ENCODE assay signal across 8 cellular contexts in the genomic region with DNA sequence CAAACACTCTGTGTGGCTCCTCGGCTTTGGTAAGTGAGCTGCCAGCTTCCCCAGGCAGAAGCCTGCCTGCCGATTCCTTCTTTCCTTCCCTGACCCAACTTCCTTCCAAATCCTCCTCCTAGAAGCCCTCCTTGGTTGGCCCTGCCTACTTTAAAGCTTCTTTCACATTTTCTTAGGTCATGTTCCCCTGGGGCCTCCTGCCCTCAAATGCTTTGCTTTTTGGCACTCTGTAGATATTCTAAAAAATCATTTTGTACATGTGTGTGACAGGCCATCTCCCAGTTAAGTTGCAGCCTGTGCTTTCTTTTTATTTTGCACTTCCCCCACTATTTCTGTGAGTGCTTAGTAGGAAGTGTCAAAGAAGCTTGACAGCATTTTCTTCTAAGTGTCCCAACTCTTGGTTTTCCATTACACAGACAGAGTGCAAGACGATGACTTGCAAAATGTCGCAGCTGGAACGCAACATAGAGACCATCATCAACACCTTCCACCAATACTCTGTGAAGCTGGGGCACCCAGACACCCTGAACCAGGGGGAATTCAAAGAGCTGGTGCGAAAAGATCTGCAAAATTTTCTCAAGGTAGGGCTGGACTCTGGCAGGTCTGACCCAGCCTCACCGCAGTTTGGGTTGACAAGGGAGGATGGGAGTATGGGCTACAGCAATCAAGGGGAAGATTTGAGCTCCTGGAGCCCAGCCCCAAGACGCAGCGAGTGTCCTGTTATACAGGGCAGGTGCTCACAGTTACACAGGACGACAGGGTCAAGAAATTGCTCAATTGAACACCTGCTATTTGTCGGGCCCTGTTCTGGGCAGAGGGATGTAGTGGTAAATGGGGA. TPM values are rescaled to one million over a fixed set of nuclear protein-coding genes. Genes with fewer than 3 reads are reported as not detected.
DNase-seq lines count a peak whose midpoint lies in the region; TF ChIP-seq lines count a peak whose summit lies in the region.

Gene S100A9 (plus strand): TSS at position 2 of the 838 bp plus-strand sequence. CDS start 430 bp downstream, at position 432.

- H3K27ac Mint-ChIP-seq in immature natural killer cell (no peak within 1 kb of the TSS), neural progenitor cell (no peak within 1 kb of the TSS)

- H3K4me3 Mint-ChIP-seq in immature natural killer cell, result no peak within 1 kb of the TSS
- no peak within 1 kb of the TSS for H3K4me3 Mint-ChIP-seq in neural progenitor cell

- H3K27me3 ChIP-seq in H7 (ENCODE audit: control insufficient read depth, insufficient read depth, low read length), result no peaks in the 10 kb centered on the region
- H3K27me3 ChIP-seq in neural progenitor cell, result no peaks in the 10 kb centered on the region

- H4K20me1 ChIP-seq in neural progenitor cell (ENCODE audit: low read depth), result no peaks in the 10 kb centered on the region

- peaks cover 0 to 4% of the 10 kb centered on the region in 2 donors for H3K4me1 Mint-ChIP-seq in immature natural killer cell
- no peaks in the 10 kb centered on the region for H3K4me1 Mint-ChIP-seq in neural progenitor cell

- H3K36me3 ChIP-seq in H7 (replicated peaks; ENCODE audit: control insufficient read depth, insufficient read depth, low read length) (no peaks in the 10 kb centered on the region), neural progenitor cell (no peaks in the 10 kb centered on the region)

- H3K79me2 ChIP-seq in neural progenitor cell (ENCODE audit: low read depth), result no peaks in the 10 kb centered on the region

- H3K27ac ChIP-seq in adipose tissue (ENCODE audit: low read depth, low read length), result no peak within 1 kb of the TSS
- H3K27ac ChIP-seq in skin epidermis, result peak within 1 kb of the TSS in 19 of 21 experiments; percentile 13 to 91 (median 70)
- no peak within 1 kb of the TSS for H3K27ac ChIP-seq in neural progenitor cell

- no peaks in the 10 kb centered on the region for H3K4me1 ChIP-seq in neural progenitor cell

- H3K27me3 Mint-ChIP-seq in immature natural killer cell (ENCODE audit: low read depth in 3 of 3), result peaks cover 0 to 9% (median 2%) of the 10 kb centered on the region in 3 donors
- H3K27me3 Mint-ChIP-seq in neural progenitor cell (ENCODE audit: insufficient read depth, low read depth), result peaks cover 6% of the 10 kb centered on the region

- H2AFZ ChIP-seq in neural progenitor cell (replicated peaks), result no peak within 1 kb of the TSS

- H3K9ac ChIP-seq in neural progenitor cell, result no peak within 1 kb of the TSS

- DNase-seq in H7, result peak; percentile 25
- DNase-seq in immature natural killer cell, result no peak
- no peak for DNase-seq in NCI-H2196 treated with DMSO at 0.1 percent for 48 hours (lab: John Stamatoyannopoulos, UW; ENCODE audit: unreplicated experiment)
- no peak for DNase-seq in neural progenitor cell (ENCODE audit: low spot score)
- DNase-seq in NCI-H82 treated with DMSO at 0.1 percent for 48 hours (lab: John Stamatoyannopoulos, UW; ENCODE audit: unreplicated experiment), result no peak
- no peak for DNase-seq in SHP77 treated with DMSO at 0.1 percent for 48 hours (lab: John Stamatoyannopoulos, UW)

- WGBS in adipose tissue, 3 donors, result 54 to 77% (median 64%) methylated on average over 11 of the region's 11 CpGs

- H3K9me3 Mint-ChIP-seq in immature natural killer cell, result no peaks in the 10 kb centered on the region
- H3K9me3 Mint-ChIP-seq in neural progenitor cell, result no peaks in the 10 kb centered on the region

- TF ChIP-seq CTCF in neural progenitor cell (IDR thresholded peaks at IDR 0.05), result no peak

- H3K9me3 ChIP-seq in neural progenitor cell (ENCODE audit: low read depth), result no peaks in the 10 kb centered on the region

- no peak within 1 kb of the TSS for H3K4me3 ChIP-seq in H7 (ENCODE audit: insufficient read depth, low read depth, low read length)
- peak within 1 kb of the TSS in 6 of 7 experiments; percentile 23 to 38 (median 29) for H3K4me3 ChIP-seq in skin epidermis
- no peak within 1 kb of the TSS for H3K4me3 ChIP-seq in neural progenitor cell

- H3F3A ChIP-seq in neural progenitor cell (ENCODE audit: low read depth), result no peaks in the 10 kb centered on the region

- H3K36me3 Mint-ChIP-seq in immature natural killer cell, result no peaks in the 10 kb centered on the region
- H3K36me3 Mint-ChIP-seq in neural progenitor cell, result no peaks in the 10 kb centered on the region

- no peak within 1 kb of the TSS for H3K4me2 ChIP-seq in neural progenitor cell

RNA-seq across cellular contexts. Expression of gene S100A9, which starts in this region (rescaled TPM):
- not detected in 2 replicates for total RNA-seq in H7 (2014; rRNA removed; shearing (Covaris generic))
- polyA plus RNA-seq in adipose tissue, result 1,000 to 10,000 TPM in 2 of 3 donors, 100 to 1,000 TPM in 1; 139 to 5,641 (median 2,681) TPM
- polyA plus RNA-seq in immature natural killer cell, result 100 to 1,000 TPM in 1 of 3 donors, 10 to 100 TPM in 2; 38.1 to 109 (median 86.0) TPM
- total RNA-seq in neural progenitor cell (ENCODE audit: low replicate concordance), result not detected in 2 replicates

Comparison
In these comparisons a context has a peak if more than half of its experiments do, and no peak if none do; other contexts are left out.
1. Peak in DNase-seq in H7; RNA of the gene not detected or under 1 TPM.
2. H3K4me3 ChIP-seq: peak in skin epidermis (6 of 7); none in H7 (single experiment) and neural progenitor cell (single experiment).
3. H3K27ac ChIP-seq: peak in skin epidermis (19 of 21); none in adipose tissue (single experiment) and neural progenitor cell (single experiment).